11 cellular contexts compared by ENCODE assay signal in genomic region chr10:73858750-73859439, GRCh38. TPM values are rescaled to one million over a fixed set of nuclear protein-coding genes. Genes with fewer than 3 reads are reported as not detected.
DNase-seq lines count a peak whose midpoint lies in the region; ATAC-seq and TF ChIP-seq lines count a peak whose summit lies in the region.
"Had no signal": no experiment of that assay in that cellular context is flagged by ENCODE, and none has a peak within 500 bp of the region (broad histone marks: within the 10 kb centered on the region; RNA-seq: fewer than 3 reads in every experiment).

No MANE protein-coding gene starts in this region.

- TF ChIP-seq POLR2A in transverse colon (IDR thresholded peaks at IDR 0.05), result no peak

- H3K4me1 Mint-ChIP-seq in activated naive CD4-positive, alpha-beta T cell treated with anti-CD3 and anti-CD28 coated beads, Interleukin-2, amount 50 U/mL, for 24 hours, result peaks cover 68% of the 10 kb centered on the region
- peaks cover 32% of the 10 kb centered on the region for H3K4me1 Mint-ChIP-seq in activated T-helper 17 cell treated with anti-CD3 and anti-CD28 coated beads, Interleukin-2, amount 50 U/mL, for 72 hours

- H3K36me3 ChIP-seq in muscle layer of colon (ENCODE audit: insufficient read depth, low read length) (peaks cover 50% of the 10 kb centered on the region), transverse colon (peaks cover 0 to 13% (median 6%) of the 10 kb centered on the region in 4 donors)

- H3K9me3 Mint-ChIP-seq in activated naive CD4-positive, alpha-beta T cell treated with anti-CD3 and anti-CD28 coated beads, Interleukin-2, amount 50 U/mL, for 24 hours, result no peaks in the 10 kb centered on the region
- no peaks in the 10 kb centered on the region for H3K9me3 Mint-ChIP-seq in activated T-helper 17 cell treated with anti-CD3 and anti-CD28 coated beads, Interleukin-2, amount 50 U/mL, for 72 hours

- H3K4me3 ChIP-seq in muscle layer of colon (ENCODE audit: low read depth in 1 of 2, low read length in 2 of 2) (no peak overlapping the region), transverse colon (no peak overlapping the region)
- H3K4me3 ChIP-seq: lung had no signal

- no peak overlapping the region for H3K9ac ChIP-seq in muscle layer of colon (ENCODE audit: low read length)

- peak overlapping the region; percentile 39 for H3K4me3 Mint-ChIP-seq in activated naive CD4-positive, alpha-beta T cell treated with anti-CD3 and anti-CD28 coated beads, Interleukin-2, amount 50 U/mL, for 24 hours
- peak overlapping the region; percentile 71 for H3K4me3 Mint-ChIP-seq in activated T-helper 17 cell treated with anti-CD3 and anti-CD28 coated beads, Interleukin-2, amount 50 U/mL, for 72 hours

- intact Hi-C loops in transverse colon (cut with DNase I; ENCODE audit: low total_unique reads), result no loop called here

- no peak for TF ChIP-seq CTCF in transverse colon (IDR thresholded peaks at IDR 0.05)

- DNase-seq in activated naive CD4-positive, alpha-beta T cell (lab: John Stamatoyannopoulos, UW), result no peak
- no peak for DNase-seq in transverse colon
- no peak for DNase-seq in SKM-1 treated with dmso at 0.1 percent for 144 hours (lab: John Stamatoyannopoulos, UW; ENCODE audit: unreplicated experiment)
- DNase-seq in NCI-H524 treated with DMSO at 0.1 percent for 48 hours (lab: John Stamatoyannopoulos, UW), result no peak
- DNase-seq: IMR-90, NCI-H146 had no signal

- TF ChIP-seq EP300 in transverse colon (IDR thresholded peaks at IDR 0.05; ENCODE audit: low read depth), result no peak

- peak overlapping the region; percentile 85 for H3K27ac Mint-ChIP-seq in activated naive CD4-positive, alpha-beta T cell treated with anti-CD3 and anti-CD28 coated beads, Interleukin-2, amount 50 U/mL, for 24 hours
- H3K27ac Mint-ChIP-seq in activated T-helper 17 cell treated with anti-CD3 and anti-CD28 coated beads, Interleukin-2, amount 50 U/mL, for 72 hours, result peak overlapping the region; percentile 92

- H3K27me3 Mint-ChIP-seq in activated naive CD4-positive, alpha-beta T cell treated with anti-CD3 and anti-CD28 coated beads, Interleukin-2, amount 50 U/mL, for 24 hours, result no peaks in the 10 kb centered on the region
- no peaks in the 10 kb centered on the region for H3K27me3 Mint-ChIP-seq in activated T-helper 17 cell treated with anti-CD3 and anti-CD28 coated beads, Interleukin-2, amount 50 U/mL, for 72 hours

- in situ Hi-C loops in transverse colon (cut with MboI; ENCODE audit: low pct_ligation_motif_present in 1 of 4, low pct_unique_long_range_greater_than_20kb in 1 of 4, low sequenced_read_pairs in 3 of 4), result no loop called here

- H3K9me3 ChIP-seq in muscle layer of colon (ENCODE audit: low read length) (no peaks in the 10 kb centered on the region), transverse colon (no peaks in the 10 kb centered on the region)

- H3K4me1 ChIP-seq in muscle layer of colon (ENCODE audit: insufficient read depth, low read length) (peaks cover 82% of the 10 kb centered on the region), transverse colon (peaks cover 15 to 81% (median 37%) of the 10 kb centered on the region in 4 donors)

- 85 to 87% methylated on average over 10 to 13 of the region's 13 CpGs for WGBS in transverse colon (ENCODE audit: low coverage in 1 of 2), 2 donors

- no peaks in the 10 kb centered on the region for H3K27me3 ChIP-seq in muscle layer of colon (ENCODE audit: control insufficient read depth in 1 of 2, insufficient read depth in 2 of 2, low read length in 2 of 2)
- no peaks in the 10 kb centered on the region for H3K27me3 ChIP-seq in transverse colon

- no peak for ATAC-seq in activated T-helper 17 cell treated with anti-CD3 and anti-CD28 coated beads, Interleukin-2, amount 50 U/mL, for 72 hours (replicated peaks)
- ATAC-seq in activated CD4-positive, CD25-positive, alpha-beta regulatory T cell treated with anti-CD3 and anti-CD28 coated beads, Interleukin-2, amount 50 U/mL, for 24 hours, result no peak

- H3K27ac ChIP-seq in muscle layer of colon (ENCODE audit: low read depth, low read length) (peak overlapping the region; percentile 53), transverse colon (peak overlapping the region; percentile 29 to 91 (median 64))

- peaks cover 8% of the 10 kb centered on the region for H3K36me3 Mint-ChIP-seq in activated naive CD4-positive, alpha-beta T cell treated with anti-CD3 and anti-CD28 coated beads, Interleukin-2, amount 50 U/mL, for 24 hours
- H3K36me3 Mint-ChIP-seq in activated T-helper 17 cell treated with anti-CD3 and anti-CD28 coated beads, Interleukin-2, amount 50 U/mL, for 72 hours (ENCODE audit: low read depth), result peaks cover 33% of the 10 kb centered on the region

RNA-seq across cellular contexts. Expression of gene CAMK2G, which starts 15.5 kb away (rescaled TPM):
- total RNA-seq in activated T-helper 17 cell treated with anti-CD3 and anti-CD28 coated beads, Interleukin-2, amount 50 U/mL, for 72 hours, result 10 to 100 TPM; 19.5 to 23.2 TPM
- total RNA-seq in transverse colon, result 100 to 1,000 TPM in 1 of 4 donors, 10 to 100 TPM in 3; 72.0 to 131 (median 83.0) TPM

RNA-seq across cellular contexts. Expression of gene NDST2, which starts 47.5 kb away (rescaled TPM):
- 10 to 100 TPM; 41.2 to 64.0 TPM for total RNA-seq in activated T-helper 17 cell treated with anti-CD3 and anti-CD28 coated beads, Interleukin-2, amount 50 U/mL, for 72 hours
- 10 to 100 TPM; 14.3 to 34.5 (median 22.1) TPM for total RNA-seq in transverse colon

RNA-seq across cellular contexts. Expression of gene PLAU, which starts 52.0 kb away (rescaled TPM):
- under 1 TPM; 0.37 to 0.67 TPM for total RNA-seq in activated T-helper 17 cell treated with anti-CD3 and anti-CD28 coated beads, Interleukin-2, amount 50 U/mL, for 72 hours
- 1 to 10 TPM in 3 of 4 donors, under 1 TPM in 1; 0.75 to 8.0 (median 2.3) TPM for total RNA-seq in transverse colon
